Comparison of ENCODE assay signal across 8 cellular contexts in the genomic region with DNA sequence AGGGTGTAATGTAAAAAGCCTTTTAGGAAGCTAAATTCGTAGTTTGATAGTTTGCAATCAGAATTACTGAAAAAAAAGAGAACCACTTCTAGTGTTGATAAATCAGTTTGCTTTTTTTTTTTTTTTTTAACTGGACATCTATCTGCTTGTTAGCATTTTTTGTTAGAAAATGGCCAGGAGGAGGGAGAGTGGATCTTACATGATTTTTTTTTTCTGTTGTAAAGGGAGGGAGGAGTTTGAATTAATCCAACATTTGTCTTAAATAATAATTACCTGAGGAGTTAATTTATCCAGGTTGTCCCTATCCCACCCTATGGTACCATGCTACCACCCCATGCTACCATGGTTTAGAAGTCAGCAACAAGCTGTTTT. TPM values are rescaled to one million over a fixed set of nuclear protein-coding genes. Genes with fewer than 3 reads are reported as not detected.
DNase-seq lines count a peak whose midpoint lies in the region; ATAC-seq, FAIRE-seq and TF ChIP-seq lines count a peak whose summit lies in the region.

No MANE protein-coding gene starts in this region.

- no peaks in the 10 kb centered on the region for H3K36me3 ChIP-seq in CD8-positive, alpha-beta T cell (ENCODE audit: insufficient read depth, low read length)
- H3K36me3 ChIP-seq in PC-3 (ENCODE audit: low read depth, low read length) (no peaks in the 10 kb centered on the region), osteoblast (ENCODE audit: insufficient read depth, low read length) (no peaks in the 10 kb centered on the region)

- CTCF ChIA-PET in CD8-positive, alpha-beta T cell (lab: Charles Lee) = interaction anchor here (1.0 to 4.8 kb wide), 8 partner anchors 10 to 82 kb away, joined by 3 to 29 read pairs (median 4); no protein-coding TSS in a partner anchor
- CTCF ChIA-PET in PC-3 (lab: Charles Lee) = interaction anchor here (0.5 to 1.5 kb wide), 5 partner anchors 26 to 153 kb away, joined by 3 to 12 read pairs (median 6); no protein-coding TSS in a partner anchor

- no peak for ATAC-seq in CD8-positive, alpha-beta T cell
- ATAC-seq in PC-3 = no peak

- H3K79me2 ChIP-seq in PC-3 (ENCODE audit: low read length) (peaks cover 58% of the 10 kb centered on the region), osteoblast (ENCODE audit: insufficient read depth, low read length) (peaks cover 58% of the 10 kb centered on the region)

- H3K4me3 Mint-ChIP-seq in CD8-positive, alpha-beta T cell = peak overlapping the region; percentile 86

- intact Hi-C loops in CD8-positive, alpha-beta T cell (cut with DNase I, micrococcal nuclease) = loop anchor here (2.0 to 10.0 kb wide), 12 partner anchors 65 to 1992 kb away; a partner anchor contains a TSS
- intact Hi-C loops in PC-3 (cut with micrococcal nuclease) = loop anchor here (2.0 kb wide), 1 partner anchor 28 kb away; no protein-coding TSS in a partner anchor

- peak overlapping the region; percentile 81 for H3K9ac ChIP-seq in PC-3 (ENCODE audit: low read length)

- H3K27me3 ChIP-seq in CD8-positive, alpha-beta T cell (ENCODE audit: insufficient read depth, low read length) = no peaks in the 10 kb centered on the region
- H3K27me3 ChIP-seq in PC-3 (ENCODE audit: low read length) (no peaks in the 10 kb centered on the region), osteoblast (ENCODE audit: insufficient read depth, low read length) (no peaks in the 10 kb centered on the region)

- no peaks in the 10 kb centered on the region for H3K9me2 ChIP-seq in PC-3 (replicated peaks; ENCODE audit: low read length)

- no peaks in the 10 kb centered on the region for H3F3A ChIP-seq in PC-3 (ENCODE audit: low read length, unreplicated experiment)

- peak overlapping the region; percentile 71 for H3K27ac ChIP-seq in CD8-positive, alpha-beta T cell (ENCODE audit: low read depth, low read length)
- H3K27ac ChIP-seq in PC-3 (ENCODE audit: low read length) (no peak overlapping the region), osteoblast (ENCODE audit: low read depth, low read length) (peak overlapping the region; percentile 90)

- peaks cover 12% of the 10 kb centered on the region for H3K4me1 ChIP-seq in CD8-positive, alpha-beta T cell (ENCODE audit: insufficient read depth, low read length)
- H3K4me1 ChIP-seq in PC-3 (ENCODE audit: insufficient read depth, low read length) (peaks cover 33% of the 10 kb centered on the region), osteoblast (ENCODE audit: insufficient read depth, low read length) (peaks cover 18% of the 10 kb centered on the region)

- POLR2A ChIA-PET in CD8-positive, alpha-beta T cell (lab: Charles Lee) = interaction anchor here (0.7 to 1.2 kb wide), 6 partner anchors 36 to 84 kb away, joined by 3 to 4 read pairs (median 3); no protein-coding TSS in a partner anchor
- POLR2A ChIA-PET in PC-3 (lab: Charles Lee; ENCODE audit: unreplicated experiment) = interaction anchor here (0.6 to 0.7 kb wide), 2 partner anchors 37 to 200 kb away, joined by 3 read pairs; no protein-coding TSS in a partner anchor

- DNase-seq in CD8-positive, alpha-beta T cell = no peak
- no peak for DNase-seq in PC-3
- no peak for DNase-seq in epithelial cell of esophagus (ENCODE audit: low read depth)
- no peak for DNase-seq in osteoblast (ENCODE audit: insufficient read length, low spot score, missing footprints)
- no peak for DNase-seq in frontal cortex (ENCODE audit: low spot score in 2 of 2)
- no peak for DNase-seq in RKO (ENCODE audit: low spot score)
- DNase-seq in NCI-H1930 (lab: John Stamatoyannopoulos, UW) = no peak
- no peak for DNase-seq in NCI-H82 (lab: John Stamatoyannopoulos, UW)

- H3K27me3 Mint-ChIP-seq in CD8-positive, alpha-beta T cell (ENCODE audit: low read depth) = no peaks in the 10 kb centered on the region

- H3K4me1 Mint-ChIP-seq in CD8-positive, alpha-beta T cell (ENCODE audit: low read depth) = peaks cover 52% of the 10 kb centered on the region

- no peak for FAIRE-seq in frontal cortex (lab: Jason Lieb, UNC)

- H3K27ac Mint-ChIP-seq in CD8-positive, alpha-beta T cell = peak overlapping the region; percentile 88

- H3K9me3 Mint-ChIP-seq in CD8-positive, alpha-beta T cell = no peaks in the 10 kb centered on the region

- BruUV-seq in PC-3 (replicated peaks; lab: Mats Ljungman, UMichigan) = no TSS peak

- H3K4me2 ChIP-seq in PC-3 (ENCODE audit: low read length) = peak overlapping the region; percentile 83
- H3K4me2 ChIP-seq in osteoblast (ENCODE audit: insufficient read depth, low read length) = peak overlapping the region; percentile 91

- H3K36me3 Mint-ChIP-seq in CD8-positive, alpha-beta T cell = peaks cover 7% of the 10 kb centered on the region

- no peaks in the 10 kb centered on the region for H3K9me3 ChIP-seq in CD8-positive, alpha-beta T cell (ENCODE audit: low read length)
- no peaks in the 10 kb centered on the region for H3K9me3 ChIP-seq in PC-3 (ENCODE audit: low read length)
- H3K9me3 ChIP-seq in osteoblast (ENCODE audit: low read depth, low read length) = no peaks in the 10 kb centered on the region

- peaks cover 35% of the 10 kb centered on the region for H4K20me1 ChIP-seq in PC-3 (ENCODE audit: low read length)
- H4K20me1 ChIP-seq in osteoblast (ENCODE audit: insufficient read depth, low read length) = peaks cover 32% of the 10 kb centered on the region

- no peak for TF ChIP-seq CTCF in CD8-positive, alpha-beta T cell (IDR thresholded peaks at IDR 0.05)
- TF ChIP-seq CTCF in PC-3 (conservative IDR thresholded peaks at IDR 0.05; ENCODE audit: low read depth, low read length) (no peak), epithelial cell of esophagus (IDR thresholded peaks at IDR 0.05; ENCODE audit: insufficient read depth, low read depth, low read length, missing control alignments) (no peak), osteoblast (IDR thresholded peaks at IDR 0.05; ENCODE audit: extremely low read depth, low read depth, low read length) (no peak)

- peak overlapping the region; percentile 92 for H3K4me3 ChIP-seq in CD8-positive, alpha-beta T cell (ENCODE audit: low read depth, low read length)
- H3K4me3 ChIP-seq in PC-3 (ENCODE audit: low read length) (peak overlapping the region; percentile 94), epithelial cell of esophagus (ENCODE audit: low read length) (peak overlapping the region; percentile 94), osteoblast (ENCODE audit: insufficient read depth, low read length) (peak overlapping the region; percentile 96)

- peak overlapping the region; percentile 66 for H2AFZ ChIP-seq in PC-3 (ENCODE audit: low read length)
- H2AFZ ChIP-seq in osteoblast (ENCODE audit: low read length) = peak overlapping the region; percentile 90

RNA-seq across cellular contexts. Expression of a gene that starts 1.2 kb away (rescaled TPM):
- 10 to 100 TPM; 42.6 to 46.3 TPM for total RNA-seq in CD8-positive, alpha-beta T cell
- total RNA-seq in PC-3 (2014; rRNA removed) (33.6 and 35.9 TPM in 2 replicates), osteoblast (24.2 and 24.6 TPM in 2 replicates), frontal cortex (45.7 TPM)
